21 cellular contexts compared by ENCODE assay signal in genomic region chr11:8355418-8355742, GRCh38.
DNase-seq lines count a peak whose midpoint lies in the region; ATAC-seq and TF ChIP-seq lines count a peak whose summit lies in the region.
"Had no signal": no experiment of that assay in that cellular context is flagged by ENCODE, and none has a peak within 500 bp of the region (broad histone marks: within the 10 kb centered on the region; RNA-seq: fewer than 3 reads in every experiment).

No MANE protein-coding gene starts in this region.

- H3K27me3 ChIP-seq in BLaER1: no peaks in the 10 kb centered on the region
- H3K27me3 ChIP-seq in RWPE2 (ENCODE audit: insufficient read depth, poor library complexity, severe bottlenecking): no peaks in the 10 kb centered on the region
- no peaks in the 10 kb centered on the region for H3K27me3 ChIP-seq in esophagus squamous epithelium
- H3K27me3 ChIP-seq: BE2C, Peyer's patch had no signal

- H3K4me3 ChIP-seq in BLaER1 (no peak overlapping the region), RWPE2 (ENCODE audit: severe bottlenecking) (no peak overlapping the region), esophagus squamous epithelium (no peak overlapping the region)
- H3K4me3 ChIP-seq: SK-N-MC had no signal

- peak overlapping the region; percentile 76 for H3K4me2 ChIP-seq in BLaER1
- H3K4me2 ChIP-seq: KMS-11 had no signal

- H3K9me3 ChIP-seq in BLaER1 (no peaks in the 10 kb centered on the region), RWPE2 (ENCODE audit: severe bottlenecking) (no peaks in the 10 kb centered on the region), esophagus squamous epithelium (no peaks in the 10 kb centered on the region)
- H3K9me3 ChIP-seq: BE2C, Peyer's patch had no signal

- no peak for TF ChIP-seq POLR2A in esophagus squamous epithelium (IDR thresholded peaks at IDR 0.05)

- no peaks in the 10 kb centered on the region for H4K20me1 ChIP-seq in BLaER1

- H3K9ac ChIP-seq in BLaER1: no peak overlapping the region
- H3K9ac ChIP-seq: KMS-11 had no signal

- H3K4me1 ChIP-seq in BLaER1: peaks cover 27% of the 10 kb centered on the region
- H3K4me1 ChIP-seq in RWPE2 (ENCODE audit: insufficient read depth, poor library complexity, severe bottlenecking): no peaks in the 10 kb centered on the region
- H3K4me1 ChIP-seq in esophagus squamous epithelium: peaks cover 16 to 55% (median 22%) of the 10 kb centered on the region in 3 donors
- H3K4me1 ChIP-seq: BE2C had no signal

- peak; percentile 1 for DNase-seq in RWPE2 (ENCODE audit: low spot score)
- no peak for DNase-seq in esophagus squamous epithelium (lab: John Stamatoyannopoulos, UW)
- peak; percentile 60 for DNase-seq in posterior vena cava (ENCODE audit: low spot score)
- DNase-seq in NCI-H510A treated with DMSO at 0.1 percent for 48 hours (lab: John Stamatoyannopoulos, UW): no peak
- no peak for DNase-seq in superior temporal gyrus (ENCODE audit: extremely low spot score)
- DNase-seq: 8988T; ACHN; CD4-positive, CD25-positive, alpha-beta regulatory T cell; IMR-90; NCI-H1048; NCI-H226; OCI-M1; SIG-M5 had no signal

- intact Hi-C loops in esophagus squamous epithelium (cut with DNase I): no loop called here
- intact Hi-C loops in posterior vena cava (cut with DNase I): no loop called here

- ATAC-seq in RWPE2 (ENCODE audit: low read depth) (no peak), HG02798 (IDR thresholded peaks at IDR 0.05; ENCODE audit: poor library complexity, unreplicated experiment) (no peak), GM21786 (IDR thresholded peaks at IDR 0.05; ENCODE audit: unreplicated experiment) (no peak)
- ATAC-seq: HCT116 had no signal

- TF ChIP-seq CTCF in RWPE2 (IDR thresholded peaks at IDR 0.05; ENCODE audit: poor library complexity, severe bottlenecking) (no peak), esophagus squamous epithelium (IDR thresholded peaks at IDR 0.05) (no peak)

- 73% methylated on average over 4 of the region's 4 CpGs; no CpG with 5 or more reads in 1 of the 2 donors for WGBS in esophagus squamous epithelium, 2 donors

- H3K27ac ChIP-seq in BLaER1 (no peak overlapping the region), RWPE2 (ENCODE audit: poor library complexity, severe bottlenecking) (no peak overlapping the region), esophagus squamous epithelium (peak overlapping the region in 3 of 4 donors; percentile 76 to 90 (median 79))
- H3K27ac ChIP-seq: KMS-11, Peyer's patch, SK-N-MC had no signal

- H3K36me3 ChIP-seq in BLaER1: no peaks in the 10 kb centered on the region
- no peaks in the 10 kb centered on the region for H3K36me3 ChIP-seq in RWPE2 (ENCODE audit: low read depth)
- H3K36me3 ChIP-seq in esophagus squamous epithelium: no peaks in the 10 kb centered on the region
- H3K36me3 ChIP-seq: BE2C, Peyer's patch had no signal

Comparison
In these comparisons a context has a peak if more than half of its experiments do, and no peak if none do; other contexts are left out.
1. H3K27ac ChIP-seq: peak in esophagus squamous epithelium (3 of 4); none in BLaER1 (single experiment) and RWPE2 (single experiment).
2. DNase-seq: peak in RWPE2 (single experiment) and posterior vena cava (single experiment); none in esophagus squamous epithelium (single experiment), NCI-H510A treated with DMSO at 0.1 percent for 48 hours (single experiment) and superior temporal gyrus (single experiment).